Comparison of ENCODE assay signal across 1 cellular context in genomic region chr1:88462481-88463261, GRCh38.
TF ChIP-seq lines count a peak whose summit lies in the region.

No MANE protein-coding gene starts in this region.

TF ChIP-seq in H1, 55 proteins besides CTCF, POLR2A, EP300 and RAD21 (continued from another document):
- TF ChIP-seq JUN (IDR thresholded peaks at IDR 0.05; ENCODE audit: low read depth, low read length) (no peak), SP4 (IDR thresholded peaks at IDR 0.05; ENCODE audit: low read length) (no peak), CEBPB (IDR thresholded peaks at IDR 0.05; ENCODE audit: low read depth, low read length) (no peak), USF2 (IDR thresholded peaks at IDR 0.05; ENCODE audit: low read length) (no peak), SUZ12 (IDR thresholded peaks at IDR 0.05; ENCODE audit: low read length) (no peak), TAF7 (optimal IDR thresholded peaks at IDR 0.05; ENCODE audit: borderline replicate concordance, low read depth, low read length) (no peak), SP2 (IDR thresholded peaks at IDR 0.05; ENCODE audit: low read length) (no peak), TEAD4 (IDR thresholded peaks at IDR 0.05; ENCODE audit: low read depth, low read length) (no peak), ATF2 (IDR thresholded peaks at IDR 0.05; ENCODE audit: low read length) (no peak), E2F6 (IDR thresholded peaks at IDR 0.05) (peak; percentile 51), HDAC6 (IDR thresholded peaks at IDR 0.05; ENCODE audit: low read depth, low read length) (no peak), KDM1A (IDR thresholded peaks at IDR 0.05; ENCODE audit: borderline replicate concordance, low read length) (0 out of 2 replicates have a peak, but pooled peaks have one; percentile 32), SIN3A (conservative IDR thresholded peaks at IDR 0.05 in 1 of 2, IDR thresholded peaks at IDR 0.05 in 1 of 2; ENCODE audit: low read depth in 1 of 2, low read length in 2 of 2) (no peak), NANOG (IDR thresholded peaks at IDR 0.05; ENCODE audit: insufficient read depth, low read depth, low read length, poor library complexity, severe bottlenecking) (no peak), NRF1 (IDR thresholded peaks at IDR 0.05; ENCODE audit: low read depth, low read length) (no peak), CREB1 (IDR thresholded peaks at IDR 0.05) (no peak), TAF1 (IDR thresholded peaks at IDR 0.05; ENCODE audit: low read depth, low read length) (peak; percentile 41; the same call in 1 of the 2 replicates), FOSL1 (IDR thresholded peaks at IDR 0.05; ENCODE audit: insufficient read depth, low read depth, low read length) (no peak), RXRA (IDR thresholded peaks at IDR 0.05; ENCODE audit: insufficient read depth, low read depth, low read length) (no peak), CBX5 (IDR thresholded peaks at IDR 0.05; ENCODE audit: low read depth, low read length) (no peak), RBBP5 (IDR thresholded peaks at IDR 0.05; ENCODE audit: borderline replicate concordance, low read depth, low read length) (0 out of 2 replicates have a peak, but pooled peaks have one; percentile 47), GABPA (IDR thresholded peaks at IDR 0.05; ENCODE audit: borderline replicate concordance, insufficient read depth, low read length) (no peak), CTBP2 (IDR thresholded peaks at IDR 0.05; ENCODE audit: borderline replicate concordance, insufficient read depth, insufficient read length, low read length) (no peak), BRCA1 (IDR thresholded peaks at IDR 0.05; ENCODE audit: low read depth, low read length) (no peak), SRF (IDR thresholded peaks at IDR 0.05; ENCODE audit: low read depth, low read length) (no peak), BACH1 (IDR thresholded peaks at IDR 0.05; ENCODE audit: low read length) (no peak), HDAC2 (IDR thresholded peaks at IDR 0.05; ENCODE audit: borderline replicate concordance in 1 of 2, low read depth in 2 of 2, low read length in 2 of 2) (no peak), POU5F1 (IDR thresholded peaks at IDR 0.05; ENCODE audit: low read depth, low read length) (no peak), TCF12 (IDR thresholded peaks at IDR 0.05; ENCODE audit: low read depth, low read length) (no peak), SIX5 (IDR thresholded peaks at IDR 0.05; ENCODE audit: low read depth, low read length) (no peak)
